8 cellular contexts compared by ENCODE assay signal in genomic region chr1:213989071-213989739, GRCh38. TPM values are rescaled to one million over a fixed set of nuclear protein-coding genes. Genes with fewer than 3 reads are reported as not detected.
DNase-seq lines count a peak whose midpoint lies in the region; ATAC-seq and TF ChIP-seq lines count a peak whose summit lies in the region.

No MANE protein-coding gene starts in this region.

- WGBS in spleen, 5 donors = 4 to 6% (median 5%) methylated on average over 35 of the region's 35 CpGs

- TF ChIP-seq POLR2A in spleen (IDR thresholded peaks at IDR 0.05) = no peak

- DNase-seq in COR-L47 (lab: John Stamatoyannopoulos, UW) (peak; percentile 42), KBM-7 (peak; percentile 66), ascending aorta (ENCODE audit: low spot score in 2 of 2) (no peak), spleen (no peak)
- DNase-seq in activated CD4-positive, alpha-beta T cell treated with anti-CD3 and anti-CD28 coated beads, Interleukin-2, amount 50 U/mL, for 4 hours = no peak

- H3K4me1 ChIP-seq in ascending aorta (peaks cover 3 to 14% of the 10 kb centered on the region in 2 donors), iPS-20b (ENCODE audit: insufficient read depth, low read length) (peaks cover 28% of the 10 kb centered on the region), spleen (peaks cover 0 to 52% (median 6%) of the 10 kb centered on the region in 6 donors)

- ATAC-seq in GM19455 (IDR thresholded peaks at IDR 0.05; ENCODE audit: unreplicated experiment) = no peak
- no peak for ATAC-seq in HG03439 (IDR thresholded peaks at IDR 0.05; ENCODE audit: unreplicated experiment)

- intact Hi-C loops in ascending aorta (cut with DNase I) (loop anchor here (10.0 kb wide), 1 partner anchor 534 kb away; no protein-coding TSS in a partner anchor), spleen (cut with DNase I; ENCODE audit: low total_unique reads) (no loop called here)

- H3K27me3 ChIP-seq in ascending aorta (peaks cover 17% of the 10 kb centered on the region), iPS-20b (ENCODE audit: insufficient read depth, low read length) (peaks cover 81% of the 10 kb centered on the region), spleen (replicated peaks in 1 of 7) (peaks cover 0 to 92% (median 57%) of the 10 kb centered on the region in 7 donors)

- no peaks in the 10 kb centered on the region for H3K9me3 ChIP-seq in ascending aorta
- H3K9me3 ChIP-seq in iPS-20b (ENCODE audit: insufficient read depth, low read depth, low read length) = no peaks in the 10 kb centered on the region
- no peaks in the 10 kb centered on the region for H3K9me3 ChIP-seq in spleen

- no peak for TF ChIP-seq CTCF in ascending aorta (IDR thresholded peaks at IDR 0.05)
- TF ChIP-seq CTCF in spleen (IDR thresholded peaks at IDR 0.05 in 8 of 11, conservative IDR thresholded peaks at IDR 0.05 in 3 of 11) = no peak

- peak overlapping the region; percentile 57; the same call in 1 of the 2 replicates for H3K9ac ChIP-seq in iPS-20b (ENCODE audit: low read depth, low read length)

- in situ Hi-C loops in KBM-7 (cut with MboI; ENCODE audit: low pct_unique_long_range_greater_than_20kb, low sequenced_read_pairs) = no loop called here

- no peaks in the 10 kb centered on the region for H3K36me3 ChIP-seq in ascending aorta
- no peaks in the 10 kb centered on the region for H3K36me3 ChIP-seq in iPS-20b (ENCODE audit: insufficient read depth, low read depth, low read length)
- H3K36me3 ChIP-seq in spleen = no peaks in the 10 kb centered on the region

- no peak overlapping the region for H3K27ac ChIP-seq in ascending aorta
- H3K27ac ChIP-seq in iPS-20b (ENCODE audit: low read length) = no peak overlapping the region
- peak overlapping the region in 7 of 8 donors; percentile 76 to 92 (median 83) for H3K27ac ChIP-seq in spleen

- peak overlapping the region; percentile 52 to 68 for H3K4me3 ChIP-seq in ascending aorta
- peak overlapping the region; percentile 83 for H3K4me3 ChIP-seq in iPS-20b (ENCODE audit: low read length)
- peak overlapping the region; percentile 37 to 71 (median 44) for H3K4me3 ChIP-seq in spleen

RNA-seq across cellular contexts. Expression of gene PROX1, which starts 1.4 kb away (rescaled TPM):
- total RNA-seq in ascending aorta (0.32 TPM), spleen (100 to 1,000 TPM in 2 of 7 donors, 10 to 100 TPM in 5; 31.1 to 114 (median 66.4) TPM)
- polyA plus RNA-seq in spleen = 1 to 10 TPM in 2 of 3 donors, under 1 TPM in 1; 0.70 to 3.4 (median 1.2) TPM

Comparison
In these comparisons a context has a peak if more than half of its experiments do, and no peak if none do; other contexts are left out.
1. DNase-seq: peak in COR-L47 (single experiment) and KBM-7 (single experiment); none in ascending aorta (0 of 2), spleen (single experiment) and activated CD4-positive, alpha-beta T cell treated with anti-CD3 and anti-CD28 coated beads, Interleukin-2, amount 50 U/mL, for 4 hours (0 of 2).
2. H3K27ac ChIP-seq: peak in spleen (7 of 8); none in ascending aorta (0 of 2) and iPS-20b (single experiment).
3. RNA of gene PROX1, which starts 1.4 kb away (total RNA-seq): 31.1 to 114 TPM in spleen; 0.32 TPM in ascending aorta (single experiment); every median in the first group is over 10 times any median in the second.
4. Peak in every context shown above with its lines, with median percentiles within 50 percentile points of each other: H3K4me3 ChIP-seq.